8 cellular contexts compared by ENCODE assay signal in the genomic region with DNA sequence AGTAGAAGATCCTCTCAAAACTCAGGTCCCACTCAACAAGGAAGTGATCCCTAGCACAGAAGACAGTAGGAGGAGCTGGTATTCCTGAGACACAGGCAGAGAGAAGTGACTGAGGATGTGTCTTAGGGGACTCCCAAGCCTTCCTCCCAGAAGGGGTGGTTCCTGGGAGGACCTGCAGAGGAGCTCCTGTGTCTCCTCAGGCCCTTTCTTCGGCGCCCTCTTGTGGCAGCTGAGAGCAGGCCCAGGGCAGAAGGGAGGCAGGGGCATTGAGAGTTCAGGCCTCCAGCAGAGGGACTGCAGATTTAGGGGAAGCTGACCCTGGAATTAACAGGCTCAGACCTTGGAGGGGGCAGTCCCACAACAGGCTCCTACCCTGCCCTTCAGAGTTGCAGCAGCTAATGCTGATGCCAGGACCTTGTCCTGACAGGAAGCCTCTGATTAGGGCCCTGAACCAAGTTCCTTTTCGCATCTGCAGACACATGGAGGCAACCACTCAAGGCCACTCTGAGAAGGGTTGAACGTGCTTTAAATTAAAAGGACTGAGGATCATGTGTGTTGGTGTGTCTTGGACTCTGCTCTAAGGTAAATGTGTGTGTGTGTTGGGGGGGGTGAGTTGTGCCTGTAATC.
DNase-seq lines count a peak whose midpoint lies in the region; ATAC-seq, FAIRE-seq and TF ChIP-seq lines count a peak whose summit lies in the region.
"Not testable (repeated sequence)": the region's sequence is repeated elsewhere in the genome, so short reads cannot be mapped to it uniquely, and the experiment has no call there.

No MANE protein-coding gene starts in this region.

- DNase-seq in GM12864 (ENCODE audit: low read depth); transverse colon: not testable (repeated sequence)
- DNase-seq in NOMO-1 treated with DMSO at 0.1 percent for 48 hours (lab: John Stamatoyannopoulos, UW; ENCODE audit: unreplicated experiment) (peak; percentile 57), ecto neural progenitor cell (ENCODE audit: low spot score) (peak; percentile 84), HepG2 (ENCODE audit: low spot score) (peak; percentile 27)
- DNase-seq in activated CD4-positive, alpha-beta T cell treated with anti-CD3 and anti-CD28 coated beads, Interleukin-2, amount 50 U/mL, for 48 hours: peak; percentile 45 to 59

- H3K4me3 ChIP-seq in GM12864 (ENCODE audit: low read depth, low read length); HepG2 (replicated peaks in 1 of 3; ENCODE audit: insufficient read depth in 1 of 3, low read depth in 2 of 3, low read length in 3 of 3); transverse colon: not testable (repeated sequence)

- not testable (repeated sequence) for H3K27ac ChIP-seq in HepG2 (ENCODE audit: extremely low read length, insufficient read depth, low read length)
- H3K27ac ChIP-seq in transverse colon: peak overlapping the region in 1 of 4 donors; percentile 25

- TF ChIP-seq EP300 in HepG2 (IDR thresholded peaks at IDR 0.05; ENCODE audit: low read depth in 2 of 2, low read length in 2 of 2); HepG2 (CRISPR knock-in tag; IDR thresholded peaks at IDR 0.05; ENCODE audit: borderline replicate concordance); transverse colon (IDR thresholded peaks at IDR 0.05; ENCODE audit: low read depth): not testable (repeated sequence)

- TF ChIP-seq CTCF in GM12864 (IDR thresholded peaks at IDR 0.05; ENCODE audit: low read depth, low read length, missing control alignments): peak; percentile 71
- TF ChIP-seq CTCF in HepG2 (CRISPR knock-in tag; IDR thresholded peaks at IDR 0.05): peak; percentile 76
- TF ChIP-seq CTCF in transverse colon (IDR thresholded peaks at IDR 0.05): peak in 4 of 5 experiments; percentile 35 to 64 (median 50)

- not testable (repeated sequence) for TF ChIP-seq RAD21 in HepG2 (CRISPR knock-in tag; IDR thresholded peaks at IDR 0.05)

- not testable (repeated sequence) for H3K9me3 ChIP-seq in HepG2 (ENCODE audit: low read length); transverse colon

- CTCF ChIA-PET in HepG2 (lab: Yijun Ruan, JAX; ENCODE audit: low intra/inter-chr PET ratio, low total read pairs): not testable (repeated sequence)

- in situ Hi-C loops in HepG2 (cut with HindIII; ENCODE audit: extremely low pct_ligation_motif_present, low pct_unique_long_range_greater_than_20kb): loop anchor here (25.0 kb wide), 1 partner anchor 433 kb away; a partner anchor contains a TSS
- in situ Hi-C loops in transverse colon (cut with MboI; ENCODE audit: low pct_ligation_motif_present in 1 of 4, low pct_unique_long_range_greater_than_20kb in 1 of 4, low sequenced_read_pairs in 3 of 4): loop anchor here in 2 of 4 donors (25.0 kb wide), 1 partner anchor 233 kb away; no protein-coding TSS in a partner anchor

- H3K9ac ChIP-seq in HepG2 (ENCODE audit: insufficient read depth, low read depth, low read length): not testable (repeated sequence)

- FAIRE-seq in HepG2 (lab: Jason Lieb, UNC): not testable (repeated sequence)

- ATAC-seq in GM21786 (IDR thresholded peaks at IDR 0.05; ENCODE audit: unreplicated experiment) (peak; percentile 37), HG03521 (IDR thresholded peaks at IDR 0.05; ENCODE audit: unreplicated experiment) (peak; percentile 60), HepG2 (peak; percentile 92)

- BruUV-seq in HepG2 (replicated peaks; lab: Mats Ljungman, UMichigan): not testable (repeated sequence)

- H3K4me2 ChIP-seq in HepG2 (ENCODE audit: low read depth, low read length): not testable (repeated sequence)

- H4K20me1 ChIP-seq in HepG2 (ENCODE audit: insufficient read depth, low read length): not testable (repeated sequence)

- 50% methylated on average over 2 of the region's 4 CpGs for WGBS in HepG2 (ENCODE audit: low lambda C conversion rate)
- 20 to 33% methylated on average over 1 of the region's 4 CpGs for WGBS in transverse colon (ENCODE audit: low coverage in 1 of 2), 2 donors

- not testable (repeated sequence) for H3K36me3 ChIP-seq in HepG2 (replicated peaks in 1 of 2; ENCODE audit: control insufficient read depth in 1 of 2, insufficient read depth in 2 of 2, low read length in 2 of 2); transverse colon

- not testable (repeated sequence) for H3K4me1 ChIP-seq in HepG2 (ENCODE audit: insufficient read depth, low read length)
- peaks cover 0 to 10% (median 0%) of the 10 kb centered on the region in 4 donors for H3K4me1 ChIP-seq in transverse colon

- TF ChIP-seq POLR2A in HepG2 (IDR thresholded peaks at IDR 0.05; ENCODE audit: insufficient read depth in 1 of 2, low read depth in 2 of 2, low read length in 2 of 2); transverse colon (IDR thresholded peaks at IDR 0.05): not testable (repeated sequence)

- intact Hi-C loops in HepG2 (cut with micrococcal nuclease; ENCODE audit: unreplicated experiment); transverse colon (cut with DNase I; ENCODE audit: low total_unique reads): not testable (repeated sequence)

- H3K27me3 ChIP-seq in HepG2 (ENCODE audit: control insufficient read depth in 1 of 2, insufficient read depth in 2 of 2, low read length in 2 of 2); transverse colon: not testable (repeated sequence)

- POLR2A ChIA-PET in HepG2 (lab: Yijun Ruan, JAX): not testable (repeated sequence)

- not testable (repeated sequence) for H3K79me2 ChIP-seq in HepG2 (ENCODE audit: insufficient read depth, low read length)

- H2AFZ ChIP-seq in HepG2 (ENCODE audit: low read length): not testable (repeated sequence)

TF ChIP-seq in HepG2, 621 proteins besides CTCF, POLR2A, EP300 and RAD21:
- peak; percentile 94 for TF ChIP-seq ZNF263 (CRISPR knock-in tag; IDR thresholded peaks at IDR 0.05)
- 0 out of 2 replicates have a peak, but pooled peaks have one; percentile 6 for TF ChIP-seq STAG1 (CRISPR knock-in tag; IDR thresholded peaks at IDR 0.05)
- TF ChIP-seq, protein P1, sequence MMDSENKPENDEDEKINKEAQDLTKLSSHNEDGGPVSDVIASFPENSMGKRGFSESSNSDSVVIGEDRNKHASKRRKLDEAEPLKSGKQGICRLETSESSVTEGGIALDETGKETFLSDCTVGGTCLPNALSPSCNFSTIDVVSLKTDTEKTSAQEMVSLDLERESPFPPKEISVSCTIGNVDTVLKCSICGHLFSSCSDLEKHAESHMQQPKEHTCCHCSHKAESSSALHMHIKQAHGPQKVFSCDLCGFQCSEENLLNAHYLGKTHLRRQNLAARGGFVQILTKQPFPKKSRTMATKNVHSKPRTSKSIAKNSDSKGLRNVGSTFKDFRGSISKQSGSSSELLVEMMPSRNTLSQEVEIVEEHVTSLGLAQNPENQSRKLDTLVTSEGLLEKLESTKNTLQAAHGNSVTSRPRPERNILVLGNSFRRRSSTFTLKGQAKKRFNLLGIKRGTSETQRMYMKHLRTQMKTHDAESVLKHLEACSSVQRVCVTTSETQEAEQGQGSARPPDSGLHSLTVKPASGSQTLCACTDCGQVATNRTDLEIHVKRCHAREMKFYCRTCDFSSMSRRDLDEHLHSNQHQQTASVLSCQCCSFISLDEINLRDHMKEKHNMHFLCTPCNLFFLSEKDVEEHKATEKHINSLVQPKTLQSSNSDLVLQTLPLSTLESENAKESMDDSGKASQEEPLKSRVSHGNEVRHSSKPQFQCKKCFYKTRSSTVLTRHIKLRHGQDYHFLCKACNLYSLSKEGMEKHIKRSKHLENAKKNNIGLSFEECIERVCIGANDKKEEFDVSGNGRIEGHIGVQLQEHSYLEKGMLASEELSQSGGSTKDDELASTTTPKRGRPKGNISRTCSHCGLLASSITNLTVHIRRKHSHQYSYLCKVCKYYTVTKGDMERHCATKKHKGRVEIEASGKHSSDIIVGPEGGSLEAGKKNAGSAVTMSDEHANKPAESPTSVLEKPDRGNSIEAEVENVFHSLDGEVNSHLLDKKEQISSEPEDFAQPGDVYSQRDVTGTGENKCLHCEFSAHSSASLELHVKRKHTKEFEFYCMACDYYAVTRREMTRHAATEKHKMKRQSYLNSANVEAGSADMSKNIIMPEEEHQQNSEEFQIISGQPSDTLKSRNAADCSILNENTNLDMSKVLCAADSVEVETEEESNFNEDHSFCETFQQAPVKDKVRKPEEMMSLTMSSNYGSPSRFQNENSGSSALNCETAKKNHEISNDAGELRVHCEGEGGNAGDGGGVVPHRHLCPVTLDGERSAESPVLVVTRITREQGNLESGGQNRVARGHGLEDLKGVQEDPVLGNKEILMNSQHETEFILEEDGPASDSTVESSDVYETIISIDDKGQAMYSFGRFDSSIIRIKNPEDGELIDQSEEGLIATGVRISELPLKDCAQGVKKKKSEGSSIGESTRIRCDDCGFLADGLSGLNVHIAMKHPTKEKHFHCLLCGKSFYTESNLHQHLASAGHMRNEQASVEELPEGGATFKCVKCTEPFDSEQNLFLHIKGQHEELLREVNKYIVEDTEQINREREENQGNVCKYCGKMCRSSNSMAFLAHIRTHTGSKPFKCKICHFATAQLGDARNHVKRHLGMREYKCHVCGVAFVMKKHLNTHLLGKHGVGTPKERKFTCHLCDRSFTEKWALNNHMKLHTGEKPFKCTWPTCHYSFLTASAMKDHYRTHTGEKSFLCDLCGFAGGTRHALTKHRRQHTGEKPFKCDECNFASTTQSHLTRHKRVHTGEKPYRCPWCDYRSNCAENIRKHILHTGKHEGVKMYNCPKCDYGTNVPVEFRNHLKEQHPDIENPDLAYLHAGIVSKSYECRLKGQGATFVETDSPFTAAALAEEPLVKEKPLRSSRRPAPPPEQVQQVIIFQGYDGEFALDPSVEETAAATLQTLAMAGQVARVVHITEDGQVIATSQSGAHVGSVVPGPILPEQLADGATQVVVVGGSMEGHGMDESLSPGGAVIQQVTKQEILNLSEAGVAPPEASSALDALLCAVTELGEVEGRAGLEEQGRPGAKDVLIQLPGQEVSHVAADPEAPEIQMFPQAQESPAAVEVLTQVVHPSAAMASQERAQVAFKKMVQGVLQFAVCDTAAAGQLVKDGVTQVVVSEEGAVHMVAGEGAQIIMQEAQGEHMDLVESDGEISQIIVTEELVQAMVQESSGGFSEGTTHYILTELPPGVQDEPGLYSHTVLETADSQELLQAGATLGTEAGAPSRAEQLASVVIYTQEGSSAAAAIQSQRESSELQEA (CRISPR knock-in tag; IDR thresholded peaks at IDR 0.05; ENCODE audit: not compliant biosample characterization): peak; percentile 35
- peak; percentile 25 for TF ChIP-seq XRCC5 (optimal IDR thresholded peaks at IDR 0.05; ENCODE audit: low read length)
TF ChIP-seq in HepG2: peak in this region for 4; not testable (repeated sequence) for 617.

Comparison
In these comparisons a context has a peak if more than half of its experiments do, and no peak if none do; other contexts are left out.
1. ATAC-seq: peak in every context shown above with its lines; median percentile 92 in HepG2; 60 in HG03521; 37 in GM21786.